ENCODE assay signal across 23 cellular contexts in the genomic region with DNA sequence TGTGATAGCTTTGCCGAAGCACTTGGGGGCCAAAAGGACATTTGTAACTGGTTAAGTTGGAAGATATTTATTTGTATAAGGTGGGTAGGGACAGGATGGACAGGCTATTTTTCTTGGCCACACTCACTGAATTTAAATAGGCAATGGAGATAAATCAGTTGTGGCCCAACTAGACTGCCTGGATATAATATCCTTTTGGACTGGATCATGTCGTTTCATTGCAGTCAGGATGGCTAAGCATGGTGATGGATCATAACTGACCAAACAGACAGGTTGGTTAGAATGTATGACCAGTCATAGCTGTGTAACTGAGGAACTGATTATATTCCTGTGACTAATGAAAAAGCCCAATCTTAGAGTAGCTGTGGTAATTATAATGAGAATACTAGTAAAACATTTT.
DNase-seq lines count a peak whose midpoint lies in the region; ATAC-seq and TF ChIP-seq lines count a peak whose summit lies in the region.
"Had no signal": no experiment of that assay in that cellular context is flagged by ENCODE, and none has a peak within 500 bp of the region (broad histone marks: within the 10 kb centered on the region; RNA-seq: fewer than 3 reads in every experiment).

No MANE protein-coding gene starts in this region.

- no peaks in the 10 kb centered on the region for H3K9me3 ChIP-seq in psoas muscle
- H3K9me3 ChIP-seq: upper lobe of left lung had no signal

- no peak overlapping the region for H3K27ac ChIP-seq in psoas muscle

- H3K27ac Mint-ChIP-seq in endothelial cell (ENCODE audit: unreplicated experiment) = peak overlapping the region; percentile 83

- intact Hi-C loops in psoas muscle (cut with DNase I) = no loop called here

- ATAC-seq in activated CD4-positive, CD25-positive, alpha-beta regulatory T cell treated with anti-CD3 and anti-CD28 coated beads, Interleukin-2, amount 50 U/mL, for 24 hours = peak; percentile 27 to 43
- peak; percentile 36 to 46 (median 39) for ATAC-seq in psoas muscle
- ATAC-seq in HG03432 (IDR thresholded peaks at IDR 0.05; ENCODE audit: unreplicated experiment) = no peak
- ATAC-seq: K562, left lobe of liver had no signal

- peaks cover 0 to 6% of the 10 kb centered on the region in 2 donors for H3K36me3 ChIP-seq in psoas muscle (ENCODE audit: insufficient read depth in 1 of 2, low read depth in 1 of 2)
- H3K36me3 ChIP-seq: upper lobe of left lung had no signal

- no peak overlapping the region for H3K4me3 ChIP-seq in psoas muscle
- H3K4me3 ChIP-seq: K562, smooth muscle cell, upper lobe of left lung had no signal

- H3K9me3 Mint-ChIP-seq in endothelial cell (ENCODE audit: unreplicated experiment) = no peaks in the 10 kb centered on the region
- H3K9me3 Mint-ChIP-seq: central memory CD8-positive, alpha-beta T cell had no signal

- H3K27me3 Mint-ChIP-seq in endothelial cell (ENCODE audit: unreplicated experiment) = peaks cover 2% of the 10 kb centered on the region
- H3K27me3 Mint-ChIP-seq: central memory CD8-positive, alpha-beta T cell had no signal

- TF ChIP-seq CTCF in endothelial cell (IDR thresholded peaks at IDR 0.05; ENCODE audit: unreplicated experiment) (no peak), psoas muscle (IDR thresholded peaks at IDR 0.05) (no peak)

- peaks cover 36% of the 10 kb centered on the region for H3K4me1 ChIP-seq in psoas muscle

- H3K4me1 Mint-ChIP-seq in endothelial cell (ENCODE audit: unreplicated experiment) = peaks cover 67% of the 10 kb centered on the region

- DNase-seq in activated CD4-positive, CD25-positive, alpha-beta regulatory T cell treated with anti-CD3 and anti-CD28 coated beads, Interleukin-2, amount 50 U/mL, for 72 hours = no peak
- DNase-seq in HT-29 (ENCODE audit: low spot score) (peak; percentile 47), endothelial cell (ENCODE audit: low spot score) (no peak), psoas muscle (no peak), NOMO-1 treated with DMSO at 0.1 percent for 48 hours (lab: John Stamatoyannopoulos, UW; ENCODE audit: unreplicated experiment) (no peak), NCI-H1930 (lab: John Stamatoyannopoulos, UW) (no peak)
- DNase-seq: 8988T; activated CD4-positive, alpha-beta T cell treated with anti-CD3 and anti-CD28 coated beads for 48 hours; activated CD8-positive, alpha-beta memory T cell treated with anti-CD3 and anti-CD28 coated beads, Interleukin-2, amount 50 U/mL, for 4 hours; activated naive CD4-positive, alpha-beta T cell; aorta; effector memory CD4-positive, alpha-beta T cell; head of caudate nucleus; midbrain; NCI-H1694; stimulated activated CD4-positive, alpha-beta T cell treated with anti-CD3 and anti-CD28 coated beads, Interleukin-2, amount 100 ng/mL, for 48 hours; upper lobe of left lung had no signal

- peaks cover 3% of the 10 kb centered on the region for H3K36me3 Mint-ChIP-seq in endothelial cell (ENCODE audit: low read depth, unreplicated experiment)

- 39 to 69% (median 65%) methylated on average over 2 of the region's 2 CpGs for WGBS in psoas muscle, 3 donors

- no peaks in the 10 kb centered on the region for H3K27me3 ChIP-seq in psoas muscle (ENCODE audit: insufficient read depth in 3 of 3, low read length in 2 of 3)
- H3K27me3 ChIP-seq: upper lobe of left lung had no signal

- H3K4me3 Mint-ChIP-seq in endothelial cell (ENCODE audit: unreplicated experiment) = no peak overlapping the region
- H3K4me3 Mint-ChIP-seq: central memory CD8-positive, alpha-beta T cell had no signal
